ENCODE assay signal across 31 cellular contexts in the genomic region with DNA sequence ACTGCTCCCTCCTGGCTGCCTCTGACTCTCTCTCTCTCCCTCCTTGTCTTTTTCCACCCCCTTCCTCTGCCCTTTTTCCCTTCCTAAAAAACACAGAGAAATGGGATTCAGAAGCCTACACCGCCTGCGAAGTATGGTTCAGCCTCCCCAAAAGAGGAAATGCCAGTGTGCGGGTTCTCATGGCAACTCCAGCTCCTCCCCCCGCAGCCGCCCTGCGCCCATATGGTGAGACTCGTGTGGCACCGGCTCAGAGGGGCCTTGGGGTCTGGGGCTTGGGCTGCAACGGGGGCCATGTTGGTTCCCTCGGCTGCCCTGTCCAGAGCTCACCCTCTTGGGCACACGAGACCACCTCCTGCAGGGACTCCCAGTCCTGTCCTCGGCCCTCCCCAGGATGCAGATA. TPM values are rescaled to one million over a fixed set of nuclear protein-coding genes. Genes with fewer than 3 reads are reported as not detected.
A peak's percentile ranks its signal among the peaks of the same experiment; 100 is the strongest.
DNase-seq lines count a peak whose midpoint lies in the region; ATAC-seq lines count a peak whose summit lies in the region.
"Had no signal": no experiment of that assay in that cellular context is flagged by ENCODE, and none has a peak within 500 bp of the region (broad histone marks: within the 10 kb centered on the region; RNA-seq: fewer than 3 reads in every experiment).

No MANE protein-coding gene starts in this region.

- no peak for ATAC-seq in activated naive CD4-positive, alpha-beta T cell treated with anti-CD3 and anti-CD28 coated beads, Interleukin-2, amount 50 U/mL, for 72 hours
- ATAC-seq: activated CD8-positive, alpha-beta T cell treated with anti-CD3 and anti-CD28 coated beads, Interleukin-2, amount 10 ng/mL, durations not matched to agents 7 days and 5 days; gastroesophageal sphincter; left colon; SK-N-SH treated with all-trans-retinoic acid at 6 μM for 48 hours; stimulated activated naive B cell treated with anti-CD40 and anti-IgM and Interleukin-4, amounts not matched to agents 10 μg/mL and 1 μg/mL and 100 μg/mL, for 72 hours; T-helper 17 cell had no signal

- H3K36me3 Mint-ChIP-seq in activated naive CD4-positive, alpha-beta T cell treated with anti-CD3 and anti-CD28 coated beads, Interleukin-2, amount 50 U/mL, for 72 hours: no peaks in the 10 kb centered on the region
- no peaks in the 10 kb centered on the region for H3K36me3 Mint-ChIP-seq in activated CD4-positive, alpha-beta memory T cell treated with anti-CD3 and anti-CD28 coated beads, Interleukin-2, amount 10 ng/mL, durations not matched to agents 7 days and 5 days (ENCODE audit: low read depth)
- H3K36me3 Mint-ChIP-seq: CD4-positive, CD25-positive, alpha-beta regulatory T cell; stimulated activated naive B cell treated with anti-CD40 and anti-IgM and Interleukin-4, amounts not matched to agents 10 μg/mL and 1 μg/mL and 100 μg/mL, for 72 hours; type B pancreatic cell had no signal

- no peak overlapping the region for H3K9ac ChIP-seq in BLaER1
- peak overlapping the region; percentile 29 for H3K9ac ChIP-seq in SK-N-MC (ENCODE audit: insufficient read length)
- H3K9ac ChIP-seq: parathyroid adenoma had no signal

- no peaks in the 10 kb centered on the region for H3K9me3 ChIP-seq in BLaER1
- H3K9me3 ChIP-seq in SK-N-MC (ENCODE audit: low read depth, low read length): no peaks in the 10 kb centered on the region

- H3K27ac ChIP-seq in BLaER1: no peak overlapping the region
- H3K27ac ChIP-seq in SK-N-MC: peak overlapping the region; percentile 55
- H3K27ac ChIP-seq: gastroesophageal sphincter, parathyroid adenoma, skin epidermis had no signal

- peaks cover 7% of the 10 kb centered on the region for H3K27me3 Mint-ChIP-seq in activated CD4-positive, alpha-beta memory T cell treated with anti-CD3 and anti-CD28 coated beads, Interleukin-2, amount 10 ng/mL, durations not matched to agents 7 days and 5 days

- H3K27me3 ChIP-seq in BLaER1: no peaks in the 10 kb centered on the region

- H3K4me1 Mint-ChIP-seq in activated CD4-positive, alpha-beta memory T cell treated with anti-CD3 and anti-CD28 coated beads, Interleukin-2, amount 10 ng/mL, durations not matched to agents 7 days and 5 days: no peaks in the 10 kb centered on the region

- POLR2A ChIA-PET in activated CD4-positive, alpha-beta memory T cell treated with anti-CD3 and anti-CD28 coated beads, Interleukin-2, amount 10 ng/mL, durations not matched to agents 7 days and 5 days (lab: Charles Lee): no interaction called here

- no peaks in the 10 kb centered on the region for H4K20me1 ChIP-seq in BLaER1

- H3K9me3 Mint-ChIP-seq in activated naive CD4-positive, alpha-beta T cell treated with anti-CD3 and anti-CD28 coated beads, Interleukin-2, amount 50 U/mL, for 72 hours: no peaks in the 10 kb centered on the region
- no peaks in the 10 kb centered on the region for H3K9me3 Mint-ChIP-seq in activated CD4-positive, alpha-beta memory T cell treated with anti-CD3 and anti-CD28 coated beads, Interleukin-2, amount 10 ng/mL, durations not matched to agents 7 days and 5 days
- H3K9me3 Mint-ChIP-seq: type B pancreatic cell had no signal

- H3K4me3 ChIP-seq in BLaER1 (no peak overlapping the region), SK-N-MC (0 out of 2 replicates have a peak overlapping the region, but pooled peaks have one; percentile 9)
- H3K4me3 ChIP-seq: gastroesophageal sphincter, skin epidermis had no signal

- H3K4me3 Mint-ChIP-seq in activated CD4-positive, alpha-beta memory T cell treated with anti-CD3 and anti-CD28 coated beads, Interleukin-2, amount 10 ng/mL, durations not matched to agents 7 days and 5 days: no peak overlapping the region
- H3K4me3 Mint-ChIP-seq: activated CD8-positive, alpha-beta T cell treated with anti-CD3 and anti-CD28 coated beads, Interleukin-2, amount 10 ng/mL, durations not matched to agents 7 days and 5 days; activated naive CD8-positive, alpha-beta T cell; CD4-positive, CD25-positive, alpha-beta regulatory T cell; stimulated activated naive B cell treated with anti-CD40 and anti-IgM and Interleukin-4, amounts not matched to agents 10 μg/mL and 1 μg/mL and 100 μg/mL, for 72 hours; T-helper 17 cell; type B pancreatic cell had no signal

- no peak overlapping the region for H3K27ac Mint-ChIP-seq in activated naive CD4-positive, alpha-beta T cell treated with anti-CD3 and anti-CD28 coated beads, Interleukin-2, amount 50 U/mL, for 72 hours
- no peak overlapping the region for H3K27ac Mint-ChIP-seq in activated CD4-positive, alpha-beta memory T cell treated with anti-CD3 and anti-CD28 coated beads, Interleukin-2, amount 10 ng/mL, durations not matched to agents 7 days and 5 days
- H3K27ac Mint-ChIP-seq: activated CD8-positive, alpha-beta T cell treated with anti-CD3 and anti-CD28 coated beads, Interleukin-2, amount 10 ng/mL, durations not matched to agents 7 days and 5 days; activated naive CD8-positive, alpha-beta T cell; CD4-positive, CD25-positive, alpha-beta regulatory T cell; stimulated activated naive B cell treated with anti-CD40 and anti-IgM and Interleukin-4, amounts not matched to agents 10 μg/mL and 1 μg/mL and 100 μg/mL, for 72 hours; T-helper 17 cell; type B pancreatic cell had no signal

- peaks cover 84% of the 10 kb centered on the region for H3K4me1 ChIP-seq in BLaER1
- H3K4me1 ChIP-seq: parathyroid adenoma had no signal

- CTCF ChIA-PET in activated CD4-positive, alpha-beta memory T cell treated with anti-CD3 and anti-CD28 coated beads, Interleukin-2, amount 10 ng/mL, durations not matched to agents 7 days and 5 days (lab: Charles Lee): interaction anchor here (1.4 kb wide), 1 partner anchor 22 kb away, joined by 4 read pairs; no protein-coding TSS in a partner anchor

- H3K36me3 ChIP-seq in BLaER1 (no peaks in the 10 kb centered on the region), SK-N-MC (ENCODE audit: insufficient read depth, low read length) (no peaks in the 10 kb centered on the region)
- H3K36me3 ChIP-seq: gastroesophageal sphincter had no signal

- DNase-seq in Kasumi-1 (lab: John Stamatoyannopoulos, UW) (peak; percentile 44 to 54), SK-N-MC (ENCODE audit: low read depth, low spot score) (no peak), head of caudate nucleus (peak in 34 of 42 donors; percentile 20 to 78 (median 46)), HCEC 1CT (no peak)
- no peak for DNase-seq in activated naive CD4-positive, alpha-beta T cell treated with anti-CD3 and anti-CD28 coated beads, Interleukin-2, amount 50 U/mL, for 72 hours (ENCODE audit: low spot score in 2 of 2)
- DNase-seq in activated CD4-positive, alpha-beta memory T cell treated with anti-CD3 and anti-CD28 coated beads, Interleukin-2, amount 10 ng/mL, durations not matched to agents 7 days and 5 days: no peak
- no peak for DNase-seq in activated CD8-positive, alpha-beta memory T cell treated with anti-CD3 and anti-CD28 coated beads, Interleukin-2, amount 50 U/mL, for 4 hours
- DNase-seq: activated CD8-positive, alpha-beta T cell treated with anti-CD3 and anti-CD28 coated beads, Interleukin-2, amount 10 ng/mL, durations not matched to agents 7 days and 5 days; Calu3; CD4-positive, CD25-positive, alpha-beta regulatory T cell; DND-41; effector CD4-positive, alpha-beta T cell; GOT3; left colon; NCI-H1417 treated with DMSO at 0.1 percent for 48 hours; NCI-H2081 treated with DMSO at 0.1 percent for 48 hours; NCI-H2227 treated with DMSO at 0.1 percent for 48 hours; NCI-H748 treated with DMSO at 0.1 percent for 48 hours; retina; stimulated activated naive B cell treated with anti-CD40 and anti-IgM and Interleukin-4, amounts not matched to agents 10 μg/mL and 1 μg/mL and 100 μg/mL, for 72 hours; substantia nigra; T-helper 17 cell had no signal

- intact Hi-C loops in head of caudate nucleus (cut with DNase I): no loop called here

- H3K4me2 ChIP-seq in BLaER1: peak overlapping the region; percentile 74

RNA-seq across cellular contexts. Expression of a gene that starts 23.6 kb away (rescaled TPM):
- not detected for total RNA-seq in activated naive CD4-positive, alpha-beta T cell treated with anti-CD3 and anti-CD28 coated beads, Interleukin-2, amount 50 U/mL, for 72 hours
- total RNA-seq in activated CD4-positive, alpha-beta memory T cell treated with anti-CD3 and anti-CD28 coated beads, Interleukin-2, amount 10 ng/mL, durations not matched to agents 7 days and 5 days: not detected
- total RNA-seq: activated CD8-positive, alpha-beta T cell treated with anti-CD3 and anti-CD28 coated beads, Interleukin-2, amount 10 ng/mL, durations not matched to agents 7 days and 5 days; bronchial epithelial cell; Calu3; CD4-positive, CD25-positive, alpha-beta regulatory T cell; MCF 10A; T-helper 17 cell had no signal

Comparison
In these comparisons a context has a peak if more than half of its experiments do, and no peak if none do; other contexts are left out.
1. DNase-seq: peak in Kasumi-1 (2 of 2) and head of caudate nucleus (34 of 42); none in SK-N-MC (single experiment), activated naive CD4-positive, alpha-beta T cell treated with anti-CD3 and anti-CD28 coated beads, Interleukin-2, amount 50 U/mL, for 72 hours (0 of 2), activated CD4-positive, alpha-beta memory T cell treated with anti-CD3 and anti-CD28 coated beads, Interleukin-2, amount 10 ng/mL, durations not matched to agents 7 days and 5 days (single experiment), activated CD8-positive, alpha-beta memory T cell treated with anti-CD3 and anti-CD28 coated beads, Interleukin-2, amount 50 U/mL, for 4 hours (single experiment) and HCEC 1CT (single experiment).